ENCODE assay signal across 10 cellular contexts in the genomic region with DNA sequence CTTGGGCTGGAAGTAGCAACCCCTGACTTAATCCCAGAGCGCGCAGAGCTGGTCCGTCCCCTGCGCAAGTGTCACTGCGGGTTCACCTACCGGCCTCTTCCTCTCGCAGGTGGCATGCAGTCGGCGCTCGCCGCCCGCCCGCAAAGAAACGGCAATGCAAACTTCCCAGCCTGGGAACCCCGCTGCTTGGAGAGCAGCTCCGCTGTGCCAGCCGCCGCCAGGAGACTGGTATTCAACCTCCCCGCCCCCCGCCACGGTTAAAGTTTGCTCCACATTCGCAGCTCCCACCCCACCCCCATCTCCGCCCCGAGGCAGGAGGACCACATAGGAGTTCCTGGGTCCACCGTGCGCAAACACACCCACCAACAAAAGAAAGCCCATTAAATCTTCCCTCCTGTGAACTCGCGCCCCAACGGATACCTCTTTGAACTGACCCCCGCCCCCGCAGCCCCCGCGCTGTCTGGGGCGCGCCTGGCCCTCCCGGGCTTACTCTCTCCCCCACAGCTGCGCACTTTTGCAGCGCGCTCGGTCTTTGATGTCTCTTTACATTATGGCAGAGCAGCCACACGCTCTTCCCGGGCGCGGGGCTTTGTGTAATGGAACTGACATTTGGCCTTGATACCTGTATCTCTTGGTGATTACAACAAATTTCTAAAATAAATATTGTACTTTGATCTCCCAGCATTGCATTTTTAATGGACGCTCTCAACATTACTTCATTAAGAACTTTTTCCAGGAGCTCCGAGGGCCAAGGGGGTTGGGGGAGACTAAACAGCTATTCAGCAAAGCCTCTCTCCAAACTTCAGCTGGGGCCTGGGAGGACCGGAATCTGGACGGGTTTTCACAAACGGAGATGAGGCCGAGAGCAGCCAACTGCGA. TPM values are rescaled to one million over a fixed set of nuclear protein-coding genes. Genes with fewer than 3 reads are reported as not detected.
DNase-seq lines count a peak whose midpoint lies in the region; ATAC-seq and TF ChIP-seq lines count a peak whose summit lies in the region.
"Had no signal": no experiment of that assay in that cellular context is flagged by ENCODE, and none has a peak within 500 bp of the region (broad histone marks: within the 10 kb centered on the region; RNA-seq: fewer than 3 reads in every experiment).

No MANE protein-coding gene starts in this region.

- in situ Hi-C loops in T47D (cut with HindIII; ENCODE audit: low pct_unique_long_range_greater_than_20kb, low sequenced_read_pairs) = no loop called here

- intact Hi-C loops in breast epithelium (cut with DNase I; ENCODE audit: low total_unique reads) = no loop called here

- H3K4me3 ChIP-seq in breast epithelium (peak overlapping the region in 1 of 3 donors; percentile 25), SJCRH30 (peak overlapping the region; percentile 58)

- H3K27ac Mint-ChIP-seq in glutamatergic neuron (ENCODE audit: unreplicated experiment) = no peak overlapping the region
- no peak overlapping the region for H3K27ac Mint-ChIP-seq in stimulated activated naive CD8-positive, alpha-beta T cell treated with anti-CD3 and anti-CD28 coated beads, Interleukin-15, amount 100 ng/mL, for 72 hours

- H3K27me3 Mint-ChIP-seq in glutamatergic neuron (ENCODE audit: unreplicated experiment) = peaks cover 35% of the 10 kb centered on the region
- peaks cover 92% of the 10 kb centered on the region for H3K27me3 Mint-ChIP-seq in stimulated activated naive CD8-positive, alpha-beta T cell treated with anti-CD3 and anti-CD28 coated beads, Interleukin-15, amount 100 ng/mL, for 72 hours

- H3K9me3 ChIP-seq in breast epithelium (no peaks in the 10 kb centered on the region), SJCRH30 (replicated peaks) (no peaks in the 10 kb centered on the region)

- no peak for TF ChIP-seq CTCF in breast epithelium (IDR thresholded peaks at IDR 0.05)
- no peak for TF ChIP-seq CTCF in glutamatergic neuron (IDR thresholded peaks at IDR 0.05; ENCODE audit: partially characterized antibody, unreplicated experiment)

- TF ChIP-seq POLR2A in breast epithelium (IDR thresholded peaks at IDR 0.05) = no peak

- H3K27ac ChIP-seq in breast epithelium = no peak overlapping the region
- no peak overlapping the region for H3K27ac ChIP-seq in SJCRH30
- H3K27ac ChIP-seq in caudate nucleus (ENCODE audit: low read depth, low read length) = no peak overlapping the region
- H3K27ac ChIP-seq: BLaER1 had no signal

- H3K4me1 ChIP-seq in breast epithelium (peaks cover 0 to 21% of the 10 kb centered on the region in 2 donors), SJCRH30 (0 out of 2 replicates have a peak, but pooled peaks cover 5% of the 10 kb centered on the region)

- DNase-seq in T47D (ENCODE audit: low read depth in 1 of 2, low spot score in 1 of 2) (peak; percentile 28 to 30), breast epithelium (ENCODE audit: low spot score in 2 of 2) (no peak), SJCRH30 (peak; percentile 57 to 61), glutamatergic neuron (peak; percentile 33), caudate nucleus (lab: John Stamatoyannopoulos, UW) (no peak)
- DNase-seq in stimulated activated naive CD8-positive, alpha-beta T cell treated with anti-CD3 and anti-CD28 coated beads, Interleukin-15, amount 100 ng/mL, for 72 hours = no peak
- DNase-seq: foreskin melanocyte had no signal

- peaks cover 7% of the 10 kb centered on the region for H3K9me3 Mint-ChIP-seq in glutamatergic neuron (ENCODE audit: unreplicated experiment)
- H3K9me3 Mint-ChIP-seq in stimulated activated naive CD8-positive, alpha-beta T cell treated with anti-CD3 and anti-CD28 coated beads, Interleukin-15, amount 100 ng/mL, for 72 hours = no peaks in the 10 kb centered on the region

- no peak for ATAC-seq in stimulated activated naive CD8-positive, alpha-beta T cell treated with anti-CD3 and anti-CD28 coated beads, Interleukin-15, amount 100 ng/mL, for 72 hours
- ATAC-seq in HG03457 (IDR thresholded peaks at IDR 0.05; ENCODE audit: unreplicated experiment) (no peak), HG03571 (IDR thresholded peaks at IDR 0.05; ENCODE audit: unreplicated experiment) (no peak)

- peaks cover 8 to 52% of the 10 kb centered on the region in 2 donors for H3K27me3 ChIP-seq in breast epithelium
- no peaks in the 10 kb centered on the region for H3K27me3 ChIP-seq in SJCRH30

- peaks cover 14% of the 10 kb centered on the region for H3K4me1 Mint-ChIP-seq in glutamatergic neuron (ENCODE audit: low read depth, unreplicated experiment)
- peaks cover 45% of the 10 kb centered on the region for H3K4me1 Mint-ChIP-seq in stimulated activated naive CD8-positive, alpha-beta T cell treated with anti-CD3 and anti-CD28 coated beads, Interleukin-15, amount 100 ng/mL, for 72 hours

- H3K36me3 ChIP-seq in breast epithelium (no peaks in the 10 kb centered on the region), SJCRH30 (no peaks in the 10 kb centered on the region)
- H3K36me3 ChIP-seq: BLaER1 had no signal

- peaks cover 5% of the 10 kb centered on the region for H3K36me3 Mint-ChIP-seq in glutamatergic neuron (ENCODE audit: unreplicated experiment)

- peak overlapping the region; percentile 87 for H3K4me3 Mint-ChIP-seq in glutamatergic neuron (ENCODE audit: unreplicated experiment)
- peak overlapping the region; percentile 43 to 67 for H3K4me3 Mint-ChIP-seq in stimulated activated naive CD8-positive, alpha-beta T cell treated with anti-CD3 and anti-CD28 coated beads, Interleukin-15, amount 100 ng/mL, for 72 hours

RNA-seq across cellular contexts. Expression of a gene that starts 3.1 kb away (rescaled TPM):
- 1 to 10 TPM; 1.5 to 7.9 (median 5.8) TPM for total RNA-seq in breast epithelium
- 0.10 TPM in 1 of 2 replicates, not detected in the other for total RNA-seq in SJCRH30 (2014; rRNA removed; shearing (Covaris generic))
- total RNA-seq in glutamatergic neuron (ENCODE audit: unreplicated experiment) = 1.8 TPM

RNA-seq across cellular contexts. Expression of a gene that starts 58.2 kb away (rescaled TPM):
- total RNA-seq in breast epithelium (under 1 TPM in 1 of 3 donors, not detected in 2; 0.80 TPM), glutamatergic neuron (ENCODE audit: unreplicated experiment) (2.1 TPM)
- total RNA-seq in SJCRH30 (2014; rRNA removed; shearing (Covaris generic)) = 0.68 and 2.1 TPM in 2 replicates

Comparison
In these comparisons a context has a peak if more than half of its experiments do, and no peak if none do; other contexts are left out.
1. DNase-seq: peak in T47D (2 of 2), SJCRH30 (2 of 2) and glutamatergic neuron (single experiment); none in breast epithelium (0 of 2), stimulated activated naive CD8-positive, alpha-beta T cell treated with anti-CD3 and anti-CD28 coated beads, Interleukin-15, amount 100 ng/mL, for 72 hours (0 of 2) and caudate nucleus (0 of 61).